9 cellular contexts compared by ENCODE assay signal in the genomic region with DNA sequence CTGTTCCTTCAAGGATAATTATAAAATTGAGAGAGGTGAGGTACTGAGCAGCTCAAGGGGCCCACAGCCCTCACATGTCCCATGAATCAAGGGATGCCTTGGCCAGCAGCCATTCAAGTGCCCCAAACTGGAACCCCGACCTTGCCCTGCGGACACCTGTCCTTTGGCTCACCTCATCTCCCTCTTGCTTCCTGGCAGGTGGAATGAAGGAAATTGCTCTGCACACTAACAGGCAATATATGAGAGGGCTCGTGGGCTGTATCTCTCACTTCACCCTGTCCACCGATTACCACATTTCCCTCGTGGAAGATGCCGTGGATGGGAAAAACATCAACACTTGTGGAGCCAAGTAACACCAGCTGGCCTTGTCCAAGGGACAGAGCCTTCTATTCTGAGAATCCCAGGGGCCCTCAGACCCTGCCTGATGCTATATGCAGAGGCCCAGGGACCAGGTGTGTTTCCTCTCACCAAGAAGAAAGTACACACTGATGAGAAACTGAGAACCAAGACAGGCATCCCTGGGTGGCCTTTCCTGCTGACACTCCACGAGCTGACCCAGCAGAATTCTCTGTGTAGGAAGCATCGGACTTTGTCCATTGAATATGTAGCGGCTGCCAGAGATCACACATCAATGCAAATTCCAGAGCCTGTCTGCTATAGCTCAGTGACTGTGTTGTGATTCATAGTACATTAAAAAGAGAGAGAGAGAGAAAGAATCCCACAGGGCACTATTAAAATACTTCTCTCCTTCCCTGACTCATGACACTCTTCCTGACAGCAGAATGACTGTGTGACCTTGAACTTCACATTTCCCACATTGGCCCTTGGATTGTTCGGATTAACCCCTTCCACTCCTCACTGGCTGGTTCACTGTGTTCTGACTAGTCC.
DNase-seq lines count a peak whose midpoint lies in the region; ATAC-seq, FAIRE-seq and TF ChIP-seq lines count a peak whose summit lies in the region.
"Had no signal": no experiment of that assay in that cellular context is flagged by ENCODE, and none has a peak within 500 bp of the region (broad histone marks: within the 10 kb centered on the region; RNA-seq: fewer than 3 reads in every experiment).

No MANE protein-coding gene starts in this region.

- H3K4me2 ChIP-seq in endothelial cell of umbilical vein (ENCODE audit: insufficient read depth, low read length): peak overlapping the region; percentile 49

- POLR2A ChIA-PET in endothelial cell of umbilical vein (lab: Charles Lee): interaction anchor here (0.6 to 1.0 kb wide), 2 partner anchors 22 to 54 kb away, joined by 3 to 6 read pairs; no protein-coding TSS in a partner anchor

- H3K9me1 ChIP-seq in endothelial cell of umbilical vein (replicated peaks; ENCODE audit: control insufficient read depth, extremely low read depth, insufficient read depth, low read length): no peaks in the 10 kb centered on the region

- TF ChIP-seq POLR2A in endothelial cell of umbilical vein (IDR thresholded peaks at IDR 0.05; ENCODE audit: low read depth, low read length): peak; percentile 73

- no TSS peak for BruUV-seq in endothelial cell of umbilical vein (replicated peaks; lab: Mats Ljungman, UMichigan)

- H4K20me1 ChIP-seq in endothelial cell of umbilical vein (replicated peaks; ENCODE audit: control insufficient read depth, extremely low read depth, insufficient read depth, low read length): no peaks in the 10 kb centered on the region

- H3K4me3 ChIP-seq in endothelial cell of umbilical vein (replicated peaks in 1 of 3; ENCODE audit: insufficient read depth in 1 of 3, low read depth in 1 of 3, low read length in 3 of 3) (no peak overlapping the region), aorta (ENCODE audit: low read length in 2 of 2) (no peak overlapping the region)

- peak; percentile 100 for FAIRE-seq in endothelial cell of umbilical vein (lab: Jason Lieb, UNC)

- DNase-seq in A172 (ENCODE audit: low spot score) (peak; percentile 98), LoVo (ENCODE audit: low spot score) (peak; percentile 65), endothelial cell of umbilical vein (ENCODE audit: low read depth, low spot score) (peak; percentile 89), mucosa of gallbladder (ENCODE audit: low spot score) (peak; percentile 82), aorta (no peak), COR-L47 (lab: John Stamatoyannopoulos, UW) (no peak), cerebellar cortex (ENCODE audit: low spot score) (no peak)
- DNase-seq: activated T-cell treated with anti-CD3 and anti-CD28 coated beads, Interleukin-2, amount 50 U/mL, for 4 hours had no signal

- intact Hi-C loops in endothelial cell of umbilical vein (cut with micrococcal nuclease) (loop anchor here (1.0 to 2.0 kb wide), 2 partner anchors 135 to 343 kb away; no protein-coding TSS in a partner anchor), aorta (cut with DNase I) (no loop called here)

- H3K9me3 ChIP-seq in endothelial cell of umbilical vein (replicated peaks; ENCODE audit: control insufficient read depth, insufficient read depth, low read length) (no peaks in the 10 kb centered on the region), aorta (ENCODE audit: control insufficient read depth, low read length) (no peaks in the 10 kb centered on the region)

- H3K27me3 ChIP-seq in endothelial cell of umbilical vein (ENCODE audit: control insufficient read depth in 2 of 2, insufficient read depth in 2 of 2, low read length in 2 of 2): no peaks in the 10 kb centered on the region
- no peaks in the 10 kb centered on the region for H3K27me3 ChIP-seq in aorta (ENCODE audit: control insufficient read depth in 1 of 2, insufficient read depth in 2 of 2, low read length in 1 of 2)

- CTCF ChIA-PET in endothelial cell of umbilical vein (lab: Charles Lee): interaction anchor here (1.2 to 9.2 kb wide), 10 partner anchors 10 to 345 kb away, joined by 3 to 163 read pairs (median 8); no protein-coding TSS in a partner anchor

- no peaks in the 10 kb centered on the region for H3K79me2 ChIP-seq in endothelial cell of umbilical vein (ENCODE audit: control insufficient read depth, insufficient read depth, low read length)

- no peak overlapping the region for H2AFZ ChIP-seq in endothelial cell of umbilical vein (ENCODE audit: low read depth, low read length)

- peak overlapping the region; percentile 22 for H3K9ac ChIP-seq in endothelial cell of umbilical vein (replicated peaks; ENCODE audit: extremely low read depth, insufficient read depth, low read length)

- H3K27ac ChIP-seq in endothelial cell of umbilical vein (ENCODE audit: insufficient read depth, low read depth, low read length) (peak overlapping the region; percentile 90), aorta (ENCODE audit: low read depth in 1 of 2, low read length in 2 of 2) (peak overlapping the region in 1 of 2 donors; percentile 64)

- H3K36me3 ChIP-seq in endothelial cell of umbilical vein (ENCODE audit: control insufficient read depth in 2 of 2, extremely low read depth in 1 of 2, insufficient read depth in 2 of 2, low read length in 2 of 2) (no peaks in the 10 kb centered on the region), aorta (ENCODE audit: control insufficient read depth in 1 of 2, insufficient read depth in 2 of 2, low read length in 1 of 2) (no peaks in the 10 kb centered on the region)

- dilution Hi-C loops in endothelial cell of umbilical vein (cut with MboI; ENCODE audit: extremely low pct_ligation_motif_present, low sequenced_read_pairs): no loop called here

- ATAC-seq in aorta (ENCODE audit: low FRiP score) (no peak), GM21390 (IDR thresholded peaks at IDR 0.05; ENCODE audit: unreplicated experiment) (no peak)
- ATAC-seq: activated T-cell treated with anti-CD3 and anti-CD28 coated beads, Interleukin-2, amount 50 U/mL, for 4 hours had no signal

- TF ChIP-seq CTCF in endothelial cell of umbilical vein (IDR thresholded peaks at IDR 0.05; ENCODE audit: extremely low read depth in 1 of 2, insufficient read depth in 1 of 2, low read depth in 1 of 2, low read length in 2 of 2): no peak

- 33 to 37% methylated on average over 10 of the region's 10 CpGs for WGBS in aorta, 2 donors

- peaks cover 64% of the 10 kb centered on the region for H3K4me1 ChIP-seq in endothelial cell of umbilical vein (ENCODE audit: control insufficient read depth, extremely low read depth, insufficient read depth, low read length)
- peaks cover 0 to 1% of the 10 kb centered on the region in 2 donors for H3K4me1 ChIP-seq in aorta (ENCODE audit: control insufficient read depth in 1 of 2, insufficient read depth in 2 of 2, low read length in 2 of 2)

TF ChIP-seq in endothelial cell of umbilical vein, 7 proteins besides CTCF, POLR2A, EP300 and RAD21:
- TF ChIP-seq GATA2 (IDR thresholded peaks at IDR 0.05; ENCODE audit: insufficient read depth, insufficient read length, low read depth, low read length) (peak; percentile 53), MYC (IDR thresholded peaks at IDR 0.05; ENCODE audit: low read depth, low read length) (no peak), FOS (IDR thresholded peaks at IDR 0.05; ENCODE audit: borderline replicate concordance, insufficient read depth, low read length) (peak; percentile 99), JUN (IDR thresholded peaks at IDR 0.05; ENCODE audit: borderline replicate concordance, insufficient read depth, insufficient read length, low read depth) (peak; percentile 97), EZH2 (IDR thresholded peaks at IDR 0.05; ENCODE audit: borderline replicate concordance, low read depth, low read length, severe bottlenecking) (no peak), POLR2AphosphoS5 (IDR thresholded peaks at IDR 0.05; ENCODE audit: insufficient read depth, low read depth, low read length) (peak; percentile 81)
- TF ChIP-seq, protein P1, sequence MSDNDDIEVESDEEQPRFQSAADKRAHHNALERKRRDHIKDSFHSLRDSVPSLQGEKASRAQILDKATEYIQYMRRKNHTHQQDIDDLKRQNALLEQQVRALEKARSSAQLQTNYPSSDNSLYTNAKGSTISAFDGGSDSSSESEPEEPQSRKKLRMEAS (IDR thresholded peaks at IDR 0.05; ENCODE audit: insufficient read depth, insufficient read length): no peak

Comparison
In these comparisons a context has a peak if more than half of its experiments do, and no peak if none do; other contexts are left out.
1. DNase-seq: peak in A172 (single experiment), LoVo (single experiment), endothelial cell of umbilical vein (single experiment) and mucosa of gallbladder (single experiment); none in aorta (0 of 2), COR-L47 (single experiment) and cerebellar cortex (single experiment).